In genomic region chr16:26623442-26623841, GRCh38 we compare ENCODE assay signal across 25 cellular contexts.
A peak's percentile ranks its signal among the peaks of the same experiment; 100 is the strongest.
DNase-seq lines count a peak whose midpoint lies in the region; ATAC-seq, FAIRE-seq and TF ChIP-seq lines count a peak whose summit lies in the region.
"Had no signal": no experiment of that assay in that cellular context is flagged by ENCODE, and none has a peak within 500 bp of the region (broad histone marks: within the 10 kb centered on the region; RNA-seq: fewer than 3 reads in every experiment).

No MANE protein-coding gene starts in this region.

- no peak overlapping the region for H3K27ac ChIP-seq in HepG2 (ENCODE audit: extremely low read length, insufficient read depth, low read length)
- no peak overlapping the region for H3K27ac ChIP-seq in right lobe of liver
- no peak overlapping the region for H3K27ac ChIP-seq in K562 (ENCODE audit: extremely low read depth, low read depth, low read length)
- H3K27ac ChIP-seq: BLaER1 had no signal

- H3K4me3 ChIP-seq in HepG2 (replicated peaks in 1 of 3; ENCODE audit: insufficient read depth in 1 of 3, low read depth in 2 of 3, low read length in 3 of 3) (no peak overlapping the region), right lobe of liver (no peak overlapping the region), K562 (no peak overlapping the region)
- H3K4me3 ChIP-seq: BLaER1, GM12878 had no signal

- no peaks in the 10 kb centered on the region for H3K9me1 ChIP-seq in K562 (ENCODE audit: control insufficient read depth, insufficient read depth, low read length)

- no peaks in the 10 kb centered on the region for H4K20me1 ChIP-seq in HepG2 (ENCODE audit: insufficient read depth, low read length)
- H4K20me1 ChIP-seq in K562 (replicated peaks; ENCODE audit: control insufficient read depth, insufficient read depth, low read length) = no peaks in the 10 kb centered on the region
- H4K20me1 ChIP-seq: BLaER1 had no signal

- CTCF ChIA-PET in HepG2 (lab: Yijun Ruan, JAX; ENCODE audit: low intra/inter-chr PET ratio, low total read pairs) (no interaction called here), K562 (lab: Yijun Ruan, JAX; ENCODE audit: low intra/inter-chr PET ratio) (no interaction called here)

- no peak for TF ChIP-seq RAD21 in HepG2 (CRISPR knock-in tag; IDR thresholded peaks at IDR 0.05)
- no peak for TF ChIP-seq RAD21 in K562 (CRISPR knock-in tag; conservative IDR thresholded peaks at IDR 0.05 in 1 of 2, IDR thresholded peaks at IDR 0.05 in 1 of 2)

- intact Hi-C loops in HepG2 (cut with micrococcal nuclease; ENCODE audit: unreplicated experiment) (no loop called here), right lobe of liver (cut with DNase I) (no loop called here), K562 (cut with micrococcal nuclease) (no loop called here)

- TF ChIP-seq CTCF in HepG2 (CRISPR knock-in tag; IDR thresholded peaks at IDR 0.05) (no peak), right lobe of liver (IDR thresholded peaks at IDR 0.05) (no peak), K562 (IDR thresholded peaks at IDR 0.05 in 2 of 3, conservative IDR thresholded peaks at IDR 0.05 in 1 of 3; ENCODE audit: insufficient read depth in 2 of 3, low read depth in 1 of 3, low read length in 3 of 3) (no peak)

- no peaks in the 10 kb centered on the region for H3K36me3 ChIP-seq in HepG2 (replicated peaks in 1 of 2; ENCODE audit: control insufficient read depth in 1 of 2, insufficient read depth in 2 of 2, low read length in 2 of 2)
- H3K36me3 ChIP-seq in right lobe of liver = no peaks in the 10 kb centered on the region
- no peaks in the 10 kb centered on the region for H3K36me3 ChIP-seq in K562 (ENCODE audit: control insufficient read depth, insufficient read depth, low read length)
- H3K36me3 ChIP-seq: BE2C, BLaER1 had no signal

- POLR2A ChIA-PET in HepG2 (lab: Yijun Ruan, JAX) (no interaction called here), K562 (lab: Yijun Ruan, JAX) (no interaction called here)

- ATAC-seq in HepG2 (no peak), right lobe of liver (no peak), K562 (no peak), HG03045 (IDR thresholded peaks at IDR 0.05; ENCODE audit: unreplicated experiment) (no peak)
- ATAC-seq: GM12878 had no signal

- H3K27me3 ChIP-seq in HepG2 (ENCODE audit: control insufficient read depth in 1 of 2, insufficient read depth in 2 of 2, low read length in 2 of 2) (no peaks in the 10 kb centered on the region), right lobe of liver (no peaks in the 10 kb centered on the region), K562 (ENCODE audit: control insufficient read depth in 2 of 2, insufficient read depth in 2 of 2, low read length in 2 of 2) (no peaks in the 10 kb centered on the region)
- H3K27me3 ChIP-seq: BE2C, BLaER1 had no signal

- H3K79me2 ChIP-seq in HepG2 (ENCODE audit: insufficient read depth, low read length) (no peaks in the 10 kb centered on the region), K562 (ENCODE audit: control insufficient read depth, insufficient read depth, low read length) (no peaks in the 10 kb centered on the region)

- H3K9ac ChIP-seq in HepG2 (ENCODE audit: insufficient read depth, low read depth, low read length) (no peak overlapping the region), K562 (ENCODE audit: insufficient read depth in 1 of 2, low read depth in 2 of 2, low read length in 2 of 2) (no peak overlapping the region)
- H3K9ac ChIP-seq: BLaER1 had no signal

- in situ Hi-C loops in HepG2 (cut with HindIII; ENCODE audit: extremely low pct_ligation_motif_present, low pct_unique_long_range_greater_than_20kb) = no loop called here
- in situ Hi-C loops in K562 (cut with MboI) = no loop called here
- in situ Hi-C loops in KBM-7 (cut with MboI; ENCODE audit: low pct_unique_long_range_greater_than_20kb, low sequenced_read_pairs) = loop anchor here (25.0 kb wide), 1 partner anchor 864 kb away; no protein-coding TSS in a partner anchor

- 2% methylated on average over 2 of the region's 2 CpGs for WGBS in HepG2 (ENCODE audit: low lambda C conversion rate)
- WGBS in right lobe of liver (ENCODE audit: insufficient coverage, low coverage, low lambda C conversion rate, missing lambda C conversion rate) = 63% methylated on average over 2 of the region's 2 CpGs
- WGBS in K562 (ENCODE audit: insufficient coverage, low coverage, missing lambda C conversion rate) = 3% methylated on average over 2 of the region's 2 CpGs

- H3K4me2 ChIP-seq in HepG2 (ENCODE audit: low read depth, low read length) (no peak overlapping the region), K562 (ENCODE audit: insufficient read depth, low read length) (no peak overlapping the region)

- H2AFZ ChIP-seq in HepG2 (ENCODE audit: low read length) (no peak overlapping the region), K562 (ENCODE audit: low read depth, low read length) (no peak overlapping the region)

- BruUV-seq in HepG2 (replicated peaks; lab: Mats Ljungman, UMichigan) (no TSS peak), K562 (replicated peaks; lab: Mats Ljungman, UMichigan) (no TSS peak)

- DNase-seq in HepG2 (ENCODE audit: low spot score) = no peak
- DNase-seq in right lobe of liver = no peak
- no peak for DNase-seq in K562 (ENCODE audit: extremely low read depth in 1 of 4, low spot score in 3 of 4)
- DNase-seq in KBM-7 = no peak
- DNase-seq: 8988T; ACHN; BE2C; C1 segment of cervical spinal cord; CD4-positive, alpha-beta memory T cell; CD4-positive, CD25-positive, alpha-beta regulatory T cell; CD8-positive, alpha-beta memory T cell; COR-L47; DMS 273 treated with DMSO at 0.1 percent for 48 hours; DMS153; DMS53; DMS79; DND-41; EL; GDM1 had no signal

- TF ChIP-seq EP300 in HepG2 (IDR thresholded peaks at IDR 0.05; ENCODE audit: low read depth in 2 of 2, low read length in 2 of 2) (no peak), HepG2 (CRISPR knock-in tag; IDR thresholded peaks at IDR 0.05; ENCODE audit: borderline replicate concordance) (no peak), K562 (IDR thresholded peaks at IDR 0.05; ENCODE audit: low read length) (no peak)

- H3K9me3 ChIP-seq in HepG2 (ENCODE audit: low read length) (peaks cover 23% of the 10 kb centered on the region), right lobe of liver (no peaks in the 10 kb centered on the region), K562 (replicated peaks; ENCODE audit: control insufficient read depth, insufficient read depth, low read depth, low read length) (no peaks in the 10 kb centered on the region)
- H3K9me3 ChIP-seq: BE2C had no signal

- FAIRE-seq in HepG2 (lab: Jason Lieb, UNC) (no peak), K562 (lab: Jason Lieb, UNC) (no peak)
- FAIRE-seq: A204.1, GM12878, GM12892, GM18507 had no signal

- H3K4me1 ChIP-seq in HepG2 (ENCODE audit: insufficient read depth, low read length) (no peaks in the 10 kb centered on the region), right lobe of liver (no peaks in the 10 kb centered on the region), K562 (replicated peaks in 1 of 2; ENCODE audit: control insufficient read depth in 2 of 2, insufficient read depth in 2 of 2, low read length in 2 of 2) (no peaks in the 10 kb centered on the region)
- H3K4me1 ChIP-seq: BE2C had no signal

- TF ChIP-seq POLR2A in HepG2 (IDR thresholded peaks at IDR 0.05; ENCODE audit: insufficient read depth in 1 of 2, low read depth in 2 of 2, low read length in 2 of 2) = no peak
- no peak for TF ChIP-seq POLR2A in right lobe of liver (IDR thresholded peaks at IDR 0.05)
- no peak for TF ChIP-seq POLR2A in K562 (conservative IDR thresholded peaks at IDR 0.05)

TF ChIP-seq in HepG2, 621 proteins besides CTCF, POLR2A, EP300 and RAD21:
- TF ChIP-seq ZSCAN25 (CRISPR knock-in tag; IDR thresholded peaks at IDR 0.05) (no peak), ZNF629 (CRISPR knock-in tag; conservative IDR thresholded peaks at IDR 0.05) (peak; percentile 74), ZBTB7A (CRISPR knock-in tag; IDR thresholded peaks at IDR 0.05) (no peak)

TF ChIP-seq in K562, 482 proteins besides CTCF, POLR2A, EP300 and RAD21:
- no peak for TF ChIP-seq SREBF1 (IDR thresholded peaks at IDR 0.05; ENCODE audit: borderline replicate concordance, low read depth, low read length)
- peak; percentile 66 for TF ChIP-seq RBM25 (IDR thresholded peaks at IDR 0.05; ENCODE audit: low read depth, low read length, severe bottlenecking)
